Comparison of ENCODE assay signal across 23 cellular contexts in genomic region chr17:44785921-44786320, GRCh38. TPM values are rescaled to one million over a fixed set of nuclear protein-coding genes. Genes with fewer than 3 reads are reported as not detected.
DNase-seq lines count a peak whose midpoint lies in the region; ATAC-seq and TF ChIP-seq lines count a peak whose summit lies in the region.
"Had no signal": no experiment of that assay in that cellular context is flagged by ENCODE, and none has a peak within 500 bp of the region (broad histone marks: within the 10 kb centered on the region; RNA-seq: fewer than 3 reads in every experiment).

No MANE protein-coding gene starts in this region.

- H3K9me3 ChIP-seq in lung (ENCODE audit: control insufficient read depth in 2 of 2, insufficient read depth in 1 of 2, low read length in 1 of 2) (peaks cover 0 to 2% of the 10 kb centered on the region in 2 donors), gastrocnemius medialis (no peaks in the 10 kb centered on the region)
- H3K9me3 ChIP-seq: BE2C, MG63, vagina had no signal

- peak; percentile 58 for ATAC-seq in Right ventricle myocardium superior (ENCODE audit: poor library complexity)
- no peak for ATAC-seq in lung (ENCODE audit: insufficient read depth, low FRiP score)
- ATAC-seq in gastrocnemius medialis, result no peak
- ATAC-seq: activated T-helper 17 cell treated with anti-CD3 and anti-CD28 coated beads, Interleukin-2, amount 50 U/mL, for 72 hours had no signal

- TF ChIP-seq CTCF in lung (IDR thresholded peaks at IDR 0.05; ENCODE audit: control extremely low read depth, extremely low read depth), result no peak
- TF ChIP-seq CTCF in gastrocnemius medialis (IDR thresholded peaks at IDR 0.05 in 4 of 5, conservative IDR thresholded peaks at IDR 0.05 in 1 of 5), result no peak

- DNase-seq in activated effector memory CD4-positive, alpha-beta T cell treated with anti-CD3 and anti-CD28 coated beads, Interleukin-2, amount 50 U/mL, for 16 hours, result peak; percentile 50
- DNase-seq in activated effector memory CD4-positive, alpha-beta T cell treated with Interleukin-2 at 50 U/mL for 16 hours, result no peak
- DNase-seq in Right ventricle myocardium superior, result peak; percentile 47
- peak; percentile 57 for DNase-seq in lung (ENCODE audit: low spot score)
- DNase-seq in medulla oblongata (ENCODE audit: extremely low spot score), result no peak
- no peak for DNase-seq in gastrocnemius medialis
- DNase-seq in dedifferentiated amniotic fluid mesenchymal stem cell (ENCODE audit: extremely low spot score), result no peak
- DNase-seq in amniotic stem cell (lab: John Stamatoyannopoulos, UW), result no peak
- DNase-seq: activated CD4-positive, alpha-beta memory T cell treated with anti-CD3 and anti-CD28 coated beads for 36 hours; activated naive CD8-positive, alpha-beta T cell treated with anti-CD3 and anti-CD28 coated beads for 36 hours; BE2C; CD8-positive, alpha-beta memory T cell; effector CD4-positive, alpha-beta T cell; KG1; mesenchymal stem cell; MG63; NCI-H1417; NCI-H2081 treated with DMSO at 0.1 percent for 48 hours; stimulated activated naive CD4-positive, alpha-beta T cell had no signal

- WGBS in lung, 2 donors, result 77 to 84% methylated on average over 7 of the region's 7 CpGs

- in situ Hi-C loops in gastrocnemius medialis (cut with MboI; ENCODE audit: low sequenced_read_pairs in 4 of 4), result loop anchor here in 1 of 4 donors (25.0 kb wide), 1 partner anchor 226 kb away; no protein-coding TSS in a partner anchor

- H3K4me1 ChIP-seq in lung (ENCODE audit: control insufficient read depth in 2 of 2, insufficient read depth in 2 of 2, low read length in 2 of 2) (peaks cover 3 to 18% of the 10 kb centered on the region in 2 donors), gastrocnemius medialis (peaks cover 3 to 15% of the 10 kb centered on the region in 2 donors)
- H3K4me1 ChIP-seq: BE2C had no signal

- no peak overlapping the region for H3K4me3 ChIP-seq in lung
- H3K4me3 ChIP-seq in gastrocnemius medialis, result no peak overlapping the region
- H3K4me3 ChIP-seq: MG63, SK-N-MC, vagina had no signal

- H3K27me3 ChIP-seq in lung (ENCODE audit: control insufficient read depth, insufficient read depth), result no peaks in the 10 kb centered on the region
- H3K27me3 ChIP-seq in gastrocnemius medialis, result peaks cover 0 to 10% (median 0%) of the 10 kb centered on the region in 3 donors
- H3K27me3 ChIP-seq: BE2C, MG63, vagina had no signal

- H3K36me3 ChIP-seq in lung (ENCODE audit: control insufficient read depth in 2 of 2, insufficient read depth in 2 of 2, low read length in 2 of 2) (no peaks in the 10 kb centered on the region), gastrocnemius medialis (no peaks in the 10 kb centered on the region)
- H3K36me3 ChIP-seq: BE2C, MG63, vagina had no signal

- H3K27ac ChIP-seq in lung (ENCODE audit: low read depth in 1 of 2, low read length in 1 of 2), result peak overlapping the region in 1 of 2 donors; percentile 70
- no peak overlapping the region for H3K27ac ChIP-seq in gastrocnemius medialis
- H3K27ac ChIP-seq: RWPE1, SK-N-MC, vagina had no signal

- intact Hi-C loops in Right ventricle myocardium superior (cut with DNase I) (no loop called here), gastrocnemius medialis (cut with DNase I; ENCODE audit: low total_unique reads) (no loop called here)

- no peak for TF ChIP-seq POLR2A in gastrocnemius medialis (IDR thresholded peaks at IDR 0.05)

RNA-seq across cellular contexts. Expression of gene ADAM11, which starts 27.1 kb away (rescaled TPM):
- total RNA-seq in Right ventricle myocardium superior, result 18.5 TPM
- total RNA-seq in lung, result 1 to 10 TPM in 1 of 2 donors, under 1 TPM in 1; 0.09 to 1.1 TPM
- polyA plus RNA-seq in lung, result under 1 TPM; 0.15 to 0.22 TPM
- under 1 TPM in 2 of 4 donors, not detected in 2; 0.04 to 0.36 TPM for total RNA-seq in gastrocnemius medialis
- polyA plus RNA-seq: CD8-positive, alpha-beta memory T cell had no signal

RNA-seq across cellular contexts. Expression of gene GJC1, which starts 44.2 kb away (rescaled TPM):
- total RNA-seq in Right ventricle myocardium superior (16.1 TPM), lung (10 to 100 TPM; 13.0 to 44.3 TPM), gastrocnemius medialis (1 to 10 TPM; 2.1 to 9.2 (median 4.6) TPM)
- 1 to 10 TPM; 3.9 TPM for polyA plus RNA-seq in lung
- polyA plus RNA-seq: CD8-positive, alpha-beta memory T cell had no signal

Comparison
In these comparisons a context has a peak if more than half of its experiments do, and no peak if none do; other contexts are left out.
1. DNase-seq: peak in activated effector memory CD4-positive, alpha-beta T cell treated with anti-CD3 and anti-CD28 coated beads, Interleukin-2, amount 50 U/mL, for 16 hours (single experiment), Right ventricle myocardium superior (single experiment) and lung (single experiment); none in activated effector memory CD4-positive, alpha-beta T cell treated with Interleukin-2 at 50 U/mL for 16 hours (single experiment), medulla oblongata (single experiment), gastrocnemius medialis (0 of 2), dedifferentiated amniotic fluid mesenchymal stem cell (single experiment) and amniotic stem cell (single experiment).